Comparison of ENCODE assay signal across 11 cellular contexts in genomic region chr3:170741756-170742530, GRCh38.
A peak's percentile ranks its signal among the peaks of the same experiment; 100 is the strongest.
DNase-seq lines count a peak whose midpoint lies in the region; ATAC-seq lines count a peak whose summit lies in the region.
"Had no signal": no experiment of that assay in that cellular context is flagged by ENCODE, and none has a peak within 500 bp of the region (broad histone marks: within the 10 kb centered on the region; RNA-seq: fewer than 3 reads in every experiment).

No MANE protein-coding gene starts in this region.

- peak overlapping the region; percentile 58; the same call in 1 of the 2 replicates for H3K4me3 ChIP-seq in GM23248
- H3K4me3 ChIP-seq: cardiac muscle cell had no signal

- H3F3A ChIP-seq in GM23248 (ENCODE audit: insufficient read depth), result peaks cover 56% of the 10 kb centered on the region

- H4K20me1 ChIP-seq in GM23248 (ENCODE audit: insufficient read depth), result no peaks in the 10 kb centered on the region

- peak overlapping the region; percentile 75 for H3K27ac ChIP-seq in GM23248
- peak overlapping the region; percentile 75 for H3K27ac ChIP-seq in substantia nigra (ENCODE audit: low read depth, low read length, poor library complexity, severe bottlenecking)
- H3K27ac ChIP-seq: cardiac muscle cell had no signal

- peak overlapping the region; percentile 69 for H3K4me2 ChIP-seq in GM23248 (ENCODE audit: unreplicated experiment)

- peaks cover 59% of the 10 kb centered on the region for H3K4me1 ChIP-seq in GM23248 (ENCODE audit: insufficient read depth)

- DNase-seq in GM23248, result peak; percentile 15
- peak; percentile 75 for DNase-seq in SW480 (ENCODE audit: low spot score)
- peak; percentile 61 for DNase-seq in fibroblast of peridontal ligament (ENCODE audit: extremely low read depth)
- DNase-seq in substantia nigra (lab: John Stamatoyannopoulos, UW), result no peak
- DNase-seq in KG1 (lab: John Stamatoyannopoulos, UW), result no peak
- DNase-seq in NCI-H1417 treated with DMSO at 0.1 percent for 48 hours (lab: John Stamatoyannopoulos, UW), result no peak
- no peak for DNase-seq in NCI-H226
- no peak for DNase-seq in left lobe of liver (ENCODE audit: low spot score)
- DNase-seq: stimulated activated CD4-positive, alpha-beta T cell treated with anti-CD3 and anti-CD28 coated beads, Interleukin-4, amount 100 ng/mL, for 4 hours; stimulated activated naive CD4-positive, alpha-beta T cell had no signal

- in situ Hi-C loops in GM23248 (cut with MboI), result no loop called here

- no peaks in the 10 kb centered on the region for H3K9me3 ChIP-seq in GM23248 (ENCODE audit: low read depth)

- H3K79me2 ChIP-seq in GM23248 (ENCODE audit: insufficient read depth), result peaks cover 9% of the 10 kb centered on the region; the same call in 1 of the 2 replicates

- no peaks in the 10 kb centered on the region for H3K9me2 ChIP-seq in GM23248 (ENCODE audit: insufficient read depth)

- H3K27me3 ChIP-seq in GM23248 (replicated peaks; ENCODE audit: insufficient read depth), result no peaks in the 10 kb centered on the region
- H3K27me3 ChIP-seq: cardiac muscle cell had no signal

- no peaks in the 10 kb centered on the region for H3K36me3 ChIP-seq in GM23248 (ENCODE audit: low read depth)
- H3K36me3 ChIP-seq: cardiac muscle cell had no signal

- H2AFZ ChIP-seq in GM23248, result 0 out of 2 replicates have a peak overlapping the region, but pooled peaks have one; percentile 73

- 2% methylated on average over 2 of the region's 2 CpGs for WGBS in GM23248 (ENCODE audit: low coverage in 1 of 2, low lambda C conversion rate in 2 of 2, missing lambda C conversion rate in 2 of 2), 2 experiments

- H3K9ac ChIP-seq in GM23248, result peak overlapping the region; percentile 56; the same call in 1 of the 2 replicates

- no peak for ATAC-seq in left lobe of liver

Comparison
In these comparisons a context has a peak if more than half of its experiments do, and no peak if none do; other contexts are left out.
1. DNase-seq: peak in GM23248 (single experiment), SW480 (single experiment) and fibroblast of peridontal ligament (single experiment); none in substantia nigra (0 of 49), KG1 (single experiment), NCI-H1417 treated with DMSO at 0.1 percent for 48 hours (single experiment), NCI-H226 (single experiment) and left lobe of liver (single experiment).